2 cellular contexts compared by ENCODE assay signal in genomic region chr1:43552059-43552742, GRCh38.
TF ChIP-seq lines count a peak whose summit lies in the region.

No MANE protein-coding gene starts in this region.

TF ChIP-seq in liver, 16 proteins besides CTCF, POLR2A, EP300 and RAD21 (continued from another document):
- no peak for TF ChIP-seq NR2F2 (IDR thresholded peaks at IDR 0.05)

TF ChIP-seq in HepG2, 621 proteins besides CTCF, POLR2A, EP300 and RAD21:
- TF ChIP-seq TERF1 (CRISPR knock-in tag; IDR thresholded peaks at IDR 0.05), result no peak
- TF ChIP-seq ZNF598 (CRISPR knock-in tag; IDR thresholded peaks at IDR 0.05; ENCODE audit: borderline replicate concordance), result no peak
- no peak for TF ChIP-seq ZNF615 (CRISPR knock-in tag; IDR thresholded peaks at IDR 0.05; ENCODE audit: borderline replicate concordance)
- no peak for TF ChIP-seq CREBL2 (CRISPR knock-in tag; IDR thresholded peaks at IDR 0.05; ENCODE audit: borderline replicate concordance)
- no peak for TF ChIP-seq TEF (CRISPR knock-in tag; IDR thresholded peaks at IDR 0.05)
- no peak for TF ChIP-seq ZNF546 (CRISPR knock-in tag; conservative IDR thresholded peaks at IDR 0.05)
- TF ChIP-seq ZNF142 (CRISPR knock-in tag; IDR thresholded peaks at IDR 0.05), result no peak
- TF ChIP-seq MED13 (CRISPR knock-in tag; IDR thresholded peaks at IDR 0.05), result no peak
